ENCODE assay signal across 29 cellular contexts in genomic region chr18:78612318-78612717, GRCh38.
"Had no signal": no experiment of that assay in that cellular context is flagged by ENCODE, and none has a peak within 500 bp of the region (broad histone marks: within the 10 kb centered on the region; RNA-seq: fewer than 3 reads in every experiment).

No MANE protein-coding gene starts in this region.

- H3K27ac ChIP-seq: heart left ventricle, neural progenitor cell, neutrophil, ovary, right atrium auricular region, right lobe of liver, suprapubic skin, thoracic aorta, tibial artery, upper lobe of right lung, uterus had no signal

- H3K9ac ChIP-seq: neural progenitor cell had no signal

- H3K4me2 ChIP-seq: neural progenitor cell, smooth muscle cell had no signal

- H2AFZ ChIP-seq: neural progenitor cell had no signal

- H3K4me1 Mint-ChIP-seq: naive thymus-derived CD4-positive, alpha-beta T cell; stimulated activated effector memory CD8-positive, alpha-beta T cell treated with anti-CD3 and anti-CD28 coated beads, Interleukin-12 subunit alpha, Interleukin-12 subunit beta, amount 100 ng/mL, for 72 hours had no signal

- H3K27ac Mint-ChIP-seq: naive thymus-derived CD4-positive, alpha-beta T cell; nephron progenitor cell; neural progenitor cell; progenitor cell of endocrine pancreas; stimulated activated effector memory CD8-positive, alpha-beta T cell treated with anti-CD3 and anti-CD28 coated beads, Interleukin-12 subunit alpha, Interleukin-12 subunit beta, amount 100 ng/mL, for 72 hours; stimulated activated naive CD8-positive, alpha-beta T cell treated with anti-CD3 and anti-CD28 coated beads, Interleukin-15, Interleukin-2, amounts not matched to agents 100 ng/mL and 50 ng/mL, for 24 hours had no signal

- DNase-seq: heart left ventricle; kidney glomerular epithelial cell; left cardiac atrium; mesendoderm; midbrain; mucosa of descending colon; naive thymus-derived CD4-positive, alpha-beta T cell; nephron progenitor cell; occipital lobe; ovary; right lobe of liver; stimulated activated CD4-positive, alpha-beta T cell treated with anti-CD3 and anti-CD28 coated beads, Interleukin-12 subunit alpha, Interleukin-12 subunit beta, amount 100 ng/mL, for 4 hours; stimulated activated CD4-positive, alpha-beta T cell treated with anti-CD3 and anti-CD28 coated beads, Interleukin-15, amount 100 ng/mL, for 24 hours; stimulated activated CD4-positive, alpha-beta T cell treated with anti-CD3 and anti-CD28 coated beads, Interleukin-4, amount 100 ng/mL, for 24 hours; stimulated activated naive CD4-positive, alpha-beta T cell; tibial artery; trophoblast cell; upper lobe of right lung; uterus had no signal

- H3K27me3 Mint-ChIP-seq: stimulated activated naive CD8-positive, alpha-beta T cell treated with anti-CD3 and anti-CD28 coated beads, Interleukin-15, Interleukin-2, amounts not matched to agents 100 ng/mL and 50 ng/mL, for 24 hours had no signal

- H3K4me1 ChIP-seq: heart left ventricle, neural progenitor cell, right atrium auricular region, right lobe of liver, suprapubic skin, tibial artery, upper lobe of right lung, uterus had no signal

- H3K36me3 Mint-ChIP-seq: neural progenitor cell; stimulated activated effector memory CD8-positive, alpha-beta T cell treated with anti-CD3 and anti-CD28 coated beads, Interleukin-12 subunit alpha, Interleukin-12 subunit beta, amount 100 ng/mL, for 72 hours had no signal

- H3K27me3 ChIP-seq: neural progenitor cell, neutrophil, ovary, right atrium auricular region, right lobe of liver, suprapubic skin, uterus had no signal

- H3K4me3 ChIP-seq: heart left ventricle, lung, mucosa of descending colon, neural progenitor cell, ovary, right atrium auricular region, right lobe of liver, smooth muscle cell, suprapubic skin, thoracic aorta, tibial artery, upper lobe of right lung, uterus had no signal

- H3K36me3 ChIP-seq: heart left ventricle, neural progenitor cell, neutrophil, ovary, right atrium auricular region, right lobe of liver, suprapubic skin, thoracic aorta, tibial artery, upper lobe of right lung, uterus had no signal

- H3K9me3 ChIP-seq: mucosa of descending colon, neutrophil, ovary, right lobe of liver, thoracic aorta, upper lobe of right lung, uterus had no signal

- H3K4me3 Mint-ChIP-seq: naive thymus-derived CD4-positive, alpha-beta T cell; nephron progenitor cell; neural progenitor cell; stimulated activated effector memory CD8-positive, alpha-beta T cell treated with anti-CD3 and anti-CD28 coated beads, Interleukin-12 subunit alpha, Interleukin-12 subunit beta, amount 100 ng/mL, for 72 hours; stimulated activated naive CD8-positive, alpha-beta T cell treated with anti-CD3 and anti-CD28 coated beads, Interleukin-15, Interleukin-2, amounts not matched to agents 100 ng/mL and 50 ng/mL, for 24 hours had no signal
